1 cellular context compared by ENCODE assay signal in genomic region chr11:2207773-2208621, GRCh38.
TF ChIP-seq lines count a peak whose summit lies in the region.

No MANE protein-coding gene starts in this region.

TF ChIP-seq in SK-N-SH, 30 proteins besides CTCF, POLR2A, EP300 and RAD21 (continued from another document):
- no peak for TF ChIP-seq POLR2AphosphoS5 (IDR thresholded peaks at IDR 0.05; ENCODE audit: low read depth, low read length)
- no peak for TF ChIP-seq SIN3A (IDR thresholded peaks at IDR 0.05; ENCODE audit: borderline replicate concordance, low read depth, low read length)
- no peak for TF ChIP-seq FOSL2 (IDR thresholded peaks at IDR 0.05; ENCODE audit: borderline replicate concordance, low read depth)
